In the genomic region with DNA sequence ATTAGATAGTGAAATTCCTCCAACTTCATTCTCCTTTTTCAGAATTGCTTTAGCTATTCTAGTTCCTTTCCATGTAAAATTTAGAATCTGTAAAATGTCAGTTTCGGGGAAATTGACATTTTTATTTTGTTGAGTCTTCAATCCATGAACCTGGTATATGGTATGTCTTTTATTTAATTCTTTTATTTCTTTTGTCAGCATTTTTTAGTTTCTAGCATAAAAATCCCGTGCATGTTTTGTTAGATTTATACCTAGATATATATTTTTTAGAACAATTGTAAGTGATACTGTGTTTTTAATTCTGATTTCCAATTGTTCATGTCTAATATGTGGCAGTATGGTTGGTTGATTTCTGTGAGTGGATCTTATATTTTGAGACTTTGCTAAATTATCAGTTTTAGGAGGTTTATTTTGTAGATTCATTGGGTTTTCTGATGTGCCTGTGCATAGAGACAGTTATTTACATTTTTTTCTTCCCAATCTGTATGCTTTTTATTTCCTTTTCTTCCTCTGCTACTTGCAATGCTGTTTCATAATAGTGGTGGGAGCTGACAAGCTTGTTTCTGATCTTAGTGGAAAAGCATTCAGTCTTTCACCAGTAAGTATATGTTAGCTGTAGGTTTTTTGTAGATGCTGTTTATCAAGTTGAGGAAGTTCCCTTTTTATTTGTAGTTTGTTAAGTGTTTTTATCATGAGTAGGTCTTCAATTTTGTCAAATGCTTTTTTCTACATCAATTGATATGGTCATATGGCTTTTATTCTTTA, we compare ENCODE assay signal across 15 cellular contexts. TPM values are rescaled to one million over a fixed set of nuclear protein-coding genes. Genes with fewer than 3 reads are reported as not detected.
DNase-seq lines count a peak whose midpoint lies in the region; ATAC-seq lines count a peak whose summit lies in the region.
"Had no signal": no experiment of that assay in that cellular context is flagged by ENCODE, and none has a peak within 500 bp of the region (broad histone marks: within the 10 kb centered on the region; RNA-seq: fewer than 3 reads in every experiment).

No MANE protein-coding gene starts in this region.

- peaks cover 0 to 7% (median 1%) of the 10 kb centered on the region in 3 donors for H3K36me3 Mint-ChIP-seq in CD8-positive, alpha-beta memory T cell
- H3K36me3 Mint-ChIP-seq in naive thymus-derived CD8-positive, alpha-beta T cell = no peaks in the 10 kb centered on the region

- H3K9ac ChIP-seq in adipocyte (ENCODE audit: low read length) = no peak overlapping the region

- no peak overlapping the region for H3K4me3 ChIP-seq in CD8-positive, alpha-beta memory T cell (ENCODE audit: low read length)
- H3K4me3 ChIP-seq in adipocyte (ENCODE audit: low read length) = no peak overlapping the region
- H3K4me3 ChIP-seq in MG63 = no peak overlapping the region

- H3K4me1 Mint-ChIP-seq in CD8-positive, alpha-beta memory T cell = peaks cover 79 to 100% (median 99%) of the 10 kb centered on the region in 3 donors
- peaks cover 51 to 94% (median 85%) of the 10 kb centered on the region in 4 donors for H3K4me1 Mint-ChIP-seq in naive thymus-derived CD8-positive, alpha-beta T cell

- POLR2A ChIA-PET in CD8-positive, alpha-beta memory T cell (lab: Charles Lee) = no interaction called here
- POLR2A ChIA-PET in naive thymus-derived CD8-positive, alpha-beta T cell (lab: Charles Lee) = interaction anchor here (1.3 kb wide), 1 partner anchor 14 kb away, joined by 3 read pairs; the partner anchor contains the start of gene TAB2

- no peaks in the 10 kb centered on the region for H3K9me3 Mint-ChIP-seq in CD8-positive, alpha-beta memory T cell
- H3K9me3 Mint-ChIP-seq in naive thymus-derived CD8-positive, alpha-beta T cell = no peaks in the 10 kb centered on the region

- no peak overlapping the region for H3K27ac ChIP-seq in CD8-positive, alpha-beta memory T cell (ENCODE audit: low read depth, low read length)
- H3K27ac ChIP-seq: HL-60 had no signal

- no peak for ATAC-seq in naive thymus-derived CD8-positive, alpha-beta T cell
- no peak for ATAC-seq in GM19023 (IDR thresholded peaks at IDR 0.05; ENCODE audit: unreplicated experiment)
- ATAC-seq: left cardiac atrium, Right ventricle myocardium inferior had no signal

- H3K27ac Mint-ChIP-seq in CD8-positive, alpha-beta memory T cell = peak overlapping the region in 6 of 8 donors; percentile 7 to 48 (median 40)
- peak overlapping the region in 8 of 10 donors; percentile 3 to 80 (median 40) for H3K27ac Mint-ChIP-seq in naive thymus-derived CD8-positive, alpha-beta T cell

- H3K9me3 ChIP-seq in CD8-positive, alpha-beta memory T cell (ENCODE audit: low read length) = no peaks in the 10 kb centered on the region
- no peaks in the 10 kb centered on the region for H3K9me3 ChIP-seq in adipocyte (ENCODE audit: control insufficient read depth, low read length)
- H3K9me3 ChIP-seq in MG63 = no peaks in the 10 kb centered on the region; the same call in 1 of the 2 replicates

- no peaks in the 10 kb centered on the region for H3K27me3 Mint-ChIP-seq in CD8-positive, alpha-beta memory T cell
- no peaks in the 10 kb centered on the region for H3K27me3 Mint-ChIP-seq in naive thymus-derived CD8-positive, alpha-beta T cell

- no peaks in the 10 kb centered on the region for H3K36me3 ChIP-seq in CD8-positive, alpha-beta memory T cell (ENCODE audit: insufficient read depth, low read length)
- no peaks in the 10 kb centered on the region for H3K36me3 ChIP-seq in adipocyte (ENCODE audit: control insufficient read depth, insufficient read depth, low read length, severe bottlenecking)
- no peaks in the 10 kb centered on the region for H3K36me3 ChIP-seq in MG63

- peak overlapping the region in 5 of 7 donors; percentile 29 to 60 (median 41) for H3K4me3 Mint-ChIP-seq in CD8-positive, alpha-beta memory T cell
- H3K4me3 Mint-ChIP-seq in naive thymus-derived CD8-positive, alpha-beta T cell = peak overlapping the region in 9 of 10 donors; percentile 11 to 78 (median 58)

- peaks cover 86% of the 10 kb centered on the region for H3K4me1 ChIP-seq in CD8-positive, alpha-beta memory T cell (ENCODE audit: insufficient read depth, low read length)
- H3K4me1 ChIP-seq in adipocyte (ENCODE audit: control insufficient read depth, insufficient read depth, low read length) = peaks cover 51% of the 10 kb centered on the region

- CTCF ChIA-PET in CD8-positive, alpha-beta memory T cell (lab: Charles Lee) = interaction anchor here (1.0 kb wide), 1 partner anchor 118 kb away, joined by 3 read pairs; no protein-coding TSS in a partner anchor

- H3K27me3 ChIP-seq in CD8-positive, alpha-beta memory T cell (ENCODE audit: insufficient read depth, low read length, poor library complexity, severe bottlenecking) = no peaks in the 10 kb centered on the region
- no peaks in the 10 kb centered on the region for H3K27me3 ChIP-seq in adipocyte (replicated peaks; ENCODE audit: control insufficient read depth, insufficient read depth, low read length)
- no peaks in the 10 kb centered on the region for H3K27me3 ChIP-seq in MG63

- no peak for DNase-seq in CD8-positive, alpha-beta memory T cell
- DNase-seq in MV-4-11 (lab: John Stamatoyannopoulos, UW) (peak; percentile 32), adipocyte (ENCODE audit: low read depth) (peak; percentile 46), MG63 (no peak), dermis blood vessel endothelial cell (no peak)
- DNase-seq in naive thymus-derived CD8-positive, alpha-beta T cell = no peak
- DNase-seq: activated CD8-positive, alpha-beta memory T cell treated with anti-CD3 and anti-CD28 coated beads for 24 hours; DMS53; left cardiac atrium; NCI-H1048; NCI-H526; stimulated activated CD4-positive, alpha-beta T cell treated with anti-CD3 and anti-CD28 coated beads, Interleukin-15, amount 100 ng/mL, for 24 hours had no signal

RNA-seq across cellular contexts. Expression of gene TAB2, which starts 13.7 kb away (rescaled TPM):
- 100 to 1,000 TPM; 103 to 109 TPM for total RNA-seq in CD8-positive, alpha-beta memory T cell
- polyA plus RNA-seq in CD8-positive, alpha-beta memory T cell = 16.6 TPM
- 100 to 1,000 TPM; 114 to 117 TPM for total RNA-seq in naive thymus-derived CD8-positive, alpha-beta T cell
- polyA plus RNA-seq in naive thymus-derived CD8-positive, alpha-beta T cell = 10 to 100 TPM in 2 of 3 donors, 1 to 10 TPM in 1; 9.5 to 14.1 (median 12.9) TPM
- total RNA-seq in MG63 (2014; rRNA removed; shearing (Covaris generic); ENCODE audit: low replicate concordance) = 27.3 and 49.3 TPM in 2 replicates
- total RNA-seq in dermis blood vessel endothelial cell = 15.0 and 33.6 TPM in 2 replicates

Comparison
In these comparisons a context has a peak if more than half of its experiments do, and no peak if none do; other contexts are left out.
1. DNase-seq: peak in MV-4-11 (single experiment) and adipocyte (single experiment); none in CD8-positive, alpha-beta memory T cell (0 of 5), naive thymus-derived CD8-positive, alpha-beta T cell (0 of 10), MG63 (single experiment) and dermis blood vessel endothelial cell (single experiment).